8 cellular contexts compared by ENCODE assay signal in the genomic region with DNA sequence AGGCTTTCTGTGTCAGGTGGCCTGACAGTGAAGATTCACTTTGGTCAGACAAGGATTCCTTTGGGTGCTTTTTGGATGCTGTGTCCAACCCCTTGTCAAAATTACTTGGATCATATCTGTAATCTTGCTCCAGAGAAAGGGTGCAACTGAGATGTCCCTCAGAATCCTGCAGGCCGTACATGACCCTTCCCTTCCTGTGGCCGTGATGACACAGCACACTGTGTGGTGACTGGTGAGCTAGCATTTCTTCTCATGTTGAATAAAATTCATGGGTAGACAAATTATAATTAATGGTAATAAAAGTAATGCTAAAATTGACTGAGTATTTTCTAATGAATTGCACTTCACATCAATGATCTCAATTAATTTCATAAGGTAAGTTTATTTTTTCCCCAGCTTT.
"Had no signal": no experiment of that assay in that cellular context is flagged by ENCODE, and none has a peak within 500 bp of the region (broad histone marks: within the 10 kb centered on the region; RNA-seq: fewer than 3 reads in every experiment).

No MANE protein-coding gene starts in this region.

- H3K4me3 Mint-ChIP-seq: HFFc6, IgD-negative memory B cell had no signal

- H3K27ac Mint-ChIP-seq: HFFc6 had no signal

- H3K9ac ChIP-seq: GM23248 had no signal

- H3K27ac ChIP-seq: GM23248, HL-60 had no signal

- H3K36me3 ChIP-seq: HAP-1 had no signal

- H3K4me1 ChIP-seq: HAP-1 had no signal

- H3K4me3 ChIP-seq: GM23248, HAP-1 had no signal

- ATAC-seq: HCT116 had no signal

- H3K9me3 ChIP-seq: HAP-1 had no signal

- H2AFZ ChIP-seq: GM23248 had no signal

- H3K27me3 Mint-ChIP-seq: IgD-negative memory B cell had no signal

- DNase-seq: GM23248, GOT3, H7, HFFc6 had no signal

- H3K9me3 Mint-ChIP-seq: HFFc6 had no signal
